In genomic region chr9:21695874-21696341, GRCh38 we compare ENCODE assay signal across 27 cellular contexts.
"Had no signal": no experiment of that assay in that cellular context is flagged by ENCODE, and none has a peak within 500 bp of the region (broad histone marks: within the 10 kb centered on the region; RNA-seq: fewer than 3 reads in every experiment).

No MANE protein-coding gene starts in this region.

- H3K27ac Mint-ChIP-seq: activated CD8-positive, alpha-beta T cell treated with anti-CD3 and anti-CD28 coated beads for 36 hours; activated naive CD4-positive, alpha-beta T cell treated with anti-CD3 and anti-CD28 coated beads, Interleukin-2, amount 50 U/mL, for 24 hours; activated naive CD8-positive, alpha-beta T cell treated with anti-CD3 and anti-CD28 coated beads, Interleukin-2, amount 10 ng/mL, durations not matched to agents 7 days and 5 days; activated T-cell treated with anti-CD3 and anti-CD28 coated beads, Interleukin-2, amount 50 U/mL, for 24 hours; activated T-helper 2 cell treated with anti-CD3 and anti-CD28 coated beads, Interferon-gamma antibody, Interleukin-2, Interleukin-4, amounts not matched to agents 10 μg/mL and 5 μg/mL and 100 μg/mL, durations not matched to agents 14 hours and 24 hours and 36 hours; T-helper 1 cell treated with Interleukin-12 subunit alpha and Interleukin-12 subunit beta and Interleukin-4 antibody, amounts not matched to agents 30 μg/mL and 1 μg/mL, for 36 hours; T-helper 2 cell treated with Interferon-gamma antibody and Interleukin-4, amounts not matched to agents 5 μg/mL and 100 μg/mL, for 36 hours had no signal

- H3K27me3 ChIP-seq: ascending aorta, SJSA1 had no signal

- H3K4me3 Mint-ChIP-seq: activated CD8-positive, alpha-beta T cell treated with anti-CD3 and anti-CD28 coated beads for 36 hours; activated naive CD4-positive, alpha-beta T cell treated with anti-CD3 and anti-CD28 coated beads, Interleukin-2, amount 50 U/mL, for 24 hours; activated naive CD8-positive, alpha-beta T cell treated with anti-CD3 and anti-CD28 coated beads, Interleukin-2, amount 10 ng/mL, durations not matched to agents 7 days and 5 days; activated T-cell treated with anti-CD3 and anti-CD28 coated beads, Interleukin-2, amount 50 U/mL, for 24 hours; central memory CD8-positive, alpha-beta T cell; T-helper 1 cell treated with Interleukin-12 subunit alpha and Interleukin-12 subunit beta and Interleukin-4 antibody, amounts not matched to agents 30 μg/mL and 1 μg/mL, for 36 hours; T-helper 2 cell treated with Interferon-gamma antibody and Interleukin-4, amounts not matched to agents 5 μg/mL and 100 μg/mL, for 36 hours had no signal

- H3K36me3 Mint-ChIP-seq: activated naive CD4-positive, alpha-beta T cell treated with anti-CD3 and anti-CD28 coated beads, Interleukin-2, amount 50 U/mL, for 24 hours had no signal

- H3K4me1 Mint-ChIP-seq: activated naive CD8-positive, alpha-beta T cell treated with anti-CD3 and anti-CD28 coated beads, Interleukin-2, amount 10 ng/mL, durations not matched to agents 7 days and 5 days; central memory CD8-positive, alpha-beta T cell had no signal

- H3K9me3 Mint-ChIP-seq: activated naive CD4-positive, alpha-beta T cell treated with anti-CD3 and anti-CD28 coated beads, Interleukin-2, amount 50 U/mL, for 24 hours; activated T-helper 2 cell treated with anti-CD3 and anti-CD28 coated beads, Interferon-gamma antibody, Interleukin-2, Interleukin-4, amounts not matched to agents 10 μg/mL and 5 μg/mL and 100 μg/mL, durations not matched to agents 14 hours and 24 hours and 36 hours; central memory CD8-positive, alpha-beta T cell; T-helper 2 cell treated with Interferon-gamma antibody and Interleukin-4, amounts not matched to agents 5 μg/mL and 100 μg/mL, for 36 hours had no signal

- DNase-seq: activated CD4-positive, alpha-beta T cell treated with anti-CD3 and anti-CD28 coated beads for 48 hours; activated CD4-positive, alpha-beta T cell treated with anti-CD3 and anti-CD28 coated beads, Interleukin-2, amount 50 U/mL, for 4 hours; activated CD4-positive, CD25-positive, alpha-beta regulatory T cell treated with anti-CD3 and anti-CD28 coated beads, Interleukin-2, amount 50 U/mL, for 72 hours; activated CD8-positive, alpha-beta T cell treated with anti-CD3 and anti-CD28 coated beads for 36 hours; activated gamma-delta T cell; activated naive CD4-positive, alpha-beta T cell treated with Interleukin-2 at 50 U/mL for 16 hours; activated naive CD8-positive, alpha-beta T cell treated with anti-CD3 and anti-CD28 coated beads, Interleukin-2, amount 10 ng/mL, durations not matched to agents 7 days and 5 days; activated T-cell treated with anti-CD3 and anti-CD28 coated beads, Interleukin-2, amount 50 U/mL, for 24 hours; amygdala; NCI-H1105; NCI-H1417 treated with DMSO at 0.1 percent for 48 hours; NCI-H187 treated with DMSO at 0.1 percent for 48 hours; NCI-H2081 treated with DMSO at 0.1 percent for 48 hours; NCI-H226; NCI-H446 treated with DMSO at 0.1 percent for 48 hours; NCI-H524; NCI-H69; SHP77 treated with DMSO at 0.1 percent for 48 hours had no signal

- H3K4me1 ChIP-seq: ascending aorta, SJSA1 had no signal

- H3K36me3 ChIP-seq: ascending aorta, cardiac muscle cell, SJSA1 had no signal

- H3K4me2 ChIP-seq: SK-N-SH had no signal

- H3K27me3 Mint-ChIP-seq: activated naive CD4-positive, alpha-beta T cell treated with anti-CD3 and anti-CD28 coated beads, Interleukin-2, amount 50 U/mL, for 24 hours had no signal

- H3K4me3 ChIP-seq: ascending aorta, cardiac muscle cell, SJSA1 had no signal

- H3K27ac ChIP-seq: ascending aorta, cardiac muscle cell, SJSA1 had no signal

- H3K9me3 ChIP-seq: ascending aorta, SJSA1, SK-N-SH had no signal

- H3K9me2 ChIP-seq: SK-N-SH had no signal

- H3K9ac ChIP-seq: SK-N-SH had no signal

- ATAC-seq: activated CD8-positive, alpha-beta T cell treated with anti-CD3 and anti-CD28 coated beads for 36 hours had no signal
